ENCODE assay signal across 17 cellular contexts in genomic region chr16:14135704-14136103, GRCh38.
DNase-seq lines count a peak whose midpoint lies in the region; ATAC-seq and TF ChIP-seq lines count a peak whose summit lies in the region.
"Had no signal": no experiment of that assay in that cellular context is flagged by ENCODE, and none has a peak within 500 bp of the region (broad histone marks: within the 10 kb centered on the region; RNA-seq: fewer than 3 reads in every experiment).

No MANE protein-coding gene starts in this region.

- no peak for ATAC-seq in SK-N-SH treated with all-trans-retinoic acid at 6 μM for 48 hours
- no peak for ATAC-seq in GM21367 (IDR thresholded peaks at IDR 0.05; ENCODE audit: unreplicated experiment)
- ATAC-seq: CD8-positive, alpha-beta T cell had no signal

- H3K9me3 ChIP-seq in SK-N-SH (0 out of 2 replicates have a peak, but pooled peaks cover 5% of the 10 kb centered on the region), HEK293 (ENCODE audit: control insufficient read depth, insufficient read depth, low read depth, low read length) (no peaks in the 10 kb centered on the region)

- H3K36me3 ChIP-seq in SK-N-SH (replicated peaks in 1 of 2; ENCODE audit: control insufficient read depth in 1 of 2, insufficient read depth in 2 of 2, low read length in 1 of 2) (peaks cover 7 to 15% of the 10 kb centered on the region in 2 experiments), HEK293 (ENCODE audit: control insufficient read depth in 2 of 2, insufficient read depth in 1 of 2, low read length in 2 of 2) (peaks cover 0 to 5% of the 10 kb centered on the region in 2 experiments; a peak in 1 of 3 replicates)

- H3K4me2 ChIP-seq in SK-N-SH, result no peak overlapping the region
- H3K4me2 ChIP-seq: BLaER1 had no signal

- no peaks in the 10 kb centered on the region for H3F3A ChIP-seq in SK-N-SH (replicated peaks; ENCODE audit: insufficient read depth)

- H4K20me1 ChIP-seq in SK-N-SH (ENCODE audit: insufficient read depth), result no peaks in the 10 kb centered on the region
- H4K20me1 ChIP-seq: BLaER1 had no signal

- CTCF ChIA-PET in SK-N-SH (lab: Yijun Ruan, JAX), result no interaction called here
- CTCF ChIA-PET in HEK293 (lab: Yijun Ruan, JAX), result no interaction called here

- peaks cover 3% of the 10 kb centered on the region; the same call in 1 of the 2 replicates for H3K79me2 ChIP-seq in SK-N-SH (ENCODE audit: insufficient read depth)

- no peak for TF ChIP-seq EP300 in SK-N-SH (IDR thresholded peaks at IDR 0.05; ENCODE audit: borderline replicate concordance in 1 of 2, low read depth in 1 of 2, low read length in 1 of 2)

- DNase-seq in SK-N-SH (no peak), dedifferentiated amniotic fluid mesenchymal stem cell (ENCODE audit: extremely low spot score) (peak; percentile 5), NCI-H128 (lab: John Stamatoyannopoulos, UW; ENCODE audit: unreplicated experiment) (no peak)
- DNase-seq: Caco-2; CD4-positive, CD25-positive, alpha-beta regulatory T cell; CD8-positive, alpha-beta T cell; DMS153; DND-41; GM23248; H7; HCEC 1CT had no signal

- no peak for TF ChIP-seq RAD21 in SK-N-SH (IDR thresholded peaks at IDR 0.05; ENCODE audit: low read length)

- H3K4me3 ChIP-seq in SK-N-SH (ENCODE audit: low read depth in 2 of 2, low read length in 1 of 2), result no peak overlapping the region
- no peak overlapping the region for H3K4me3 ChIP-seq in HEK293 (ENCODE audit: low read depth, low read length)
- H3K4me3 ChIP-seq: BLaER1, GM23248 had no signal

- H3K4me1 ChIP-seq in SK-N-SH (ENCODE audit: control insufficient read depth in 1 of 2, insufficient read depth in 2 of 2, low read depth in 1 of 2, low read length in 1 of 2), result no peaks in the 10 kb centered on the region
- H3K4me1 ChIP-seq in HEK293 (ENCODE audit: control insufficient read depth, insufficient read depth, low read length), result no peaks in the 10 kb centered on the region
- H3K4me1 ChIP-seq: BLaER1 had no signal

- H3K27me3 ChIP-seq in SK-N-SH (ENCODE audit: insufficient read depth), result no peaks in the 10 kb centered on the region
- H3K27me3 ChIP-seq: BLaER1 had no signal

- POLR2A ChIA-PET in SK-N-SH (lab: Yijun Ruan, JAX), result no interaction called here
- POLR2A ChIA-PET in HEK293 (lab: Yijun Ruan, JAX), result no interaction called here

- no peak for TF ChIP-seq CTCF in SK-N-SH (IDR thresholded peaks at IDR 0.05)
- TF ChIP-seq CTCF in HEK293 (tag by site-specific recombination; IDR thresholded peaks at IDR 0.05), result no peak

- no peaks in the 10 kb centered on the region for H3K9me2 ChIP-seq in SK-N-SH

- H3K27ac ChIP-seq in SK-N-SH (ENCODE audit: low read depth in 2 of 2, low read length in 1 of 2), result no peak overlapping the region
- H3K27ac ChIP-seq in HEK293 (ENCODE audit: extremely low read depth, low read depth, low read length), result no peak overlapping the region
- H3K27ac ChIP-seq: 22Rv1, BLaER1, C4-2B, GM23248 had no signal

- 96% methylated on average over 5 of the region's 5 CpGs for WGBS in SK-N-SH (ENCODE audit: low lambda C conversion rate)

- H3K9ac ChIP-seq in SK-N-SH, result no peak overlapping the region
- H3K9ac ChIP-seq: BLaER1, GM23248 had no signal

- H2AFZ ChIP-seq in SK-N-SH (ENCODE audit: low read depth), result no peak overlapping the region
- H2AFZ ChIP-seq: GM23248 had no signal

TF ChIP-seq in SK-N-SH treated with all-trans-retinoic acid at 6 μM for 48 hours, 23 proteins besides CTCF, POLR2A, EP300 and RAD21:
- peak; percentile 71 for TF ChIP-seq ZFP3 (CRISPR knock-in tag; IDR thresholded peaks at IDR 0.05)
- no peak for TF ChIP-seq CSDC2 (CRISPR knock-in tag; IDR thresholded peaks at IDR 0.05)

TF ChIP-seq in SK-N-SH, 30 proteins besides CTCF, POLR2A, EP300 and RAD21 (continues in another document):
- TF ChIP-seq EZH2phosphoT487 (IDR thresholded peaks at IDR 0.05; ENCODE audit: borderline replicate concordance, low read depth) (no peak), YY1 (IDR thresholded peaks at IDR 0.05; ENCODE audit: low read depth) (no peak), RXRA (IDR thresholded peaks at IDR 0.05; ENCODE audit: borderline replicate concordance, low read depth) (no peak), GABPA (IDR thresholded peaks at IDR 0.05; ENCODE audit: low read depth) (no peak), SIN3A (IDR thresholded peaks at IDR 0.05; ENCODE audit: borderline replicate concordance, low read depth, low read length) (no peak), MAX (IDR thresholded peaks at IDR 0.05; ENCODE audit: low read depth) (no peak), SMC3 (IDR thresholded peaks at IDR 0.05; ENCODE audit: low read depth, low read length) (no peak), TAF1 (IDR thresholded peaks at IDR 0.05; ENCODE audit: borderline replicate concordance, low read depth, low read length) (no peak), CHD2 (IDR thresholded peaks at IDR 0.05; ENCODE audit: low read length, partially characterized antibody) (no peak), PBX3 (IDR thresholded peaks at IDR 0.05) (no peak), MEF2A (IDR thresholded peaks at IDR 0.05; ENCODE audit: borderline replicate concordance, low read depth) (no peak)

TF ChIP-seq in HEK293, 187 proteins besides CTCF, POLR2A, EP300 and RAD21:
- 0 out of 2 replicates have a peak, but pooled peaks have one; percentile 53 for TF ChIP-seq ZFP3 (tag by site-specific recombination; IDR thresholded peaks at IDR 0.05; ENCODE audit: low read depth)
- TF ChIP-seq, protein P1, sequence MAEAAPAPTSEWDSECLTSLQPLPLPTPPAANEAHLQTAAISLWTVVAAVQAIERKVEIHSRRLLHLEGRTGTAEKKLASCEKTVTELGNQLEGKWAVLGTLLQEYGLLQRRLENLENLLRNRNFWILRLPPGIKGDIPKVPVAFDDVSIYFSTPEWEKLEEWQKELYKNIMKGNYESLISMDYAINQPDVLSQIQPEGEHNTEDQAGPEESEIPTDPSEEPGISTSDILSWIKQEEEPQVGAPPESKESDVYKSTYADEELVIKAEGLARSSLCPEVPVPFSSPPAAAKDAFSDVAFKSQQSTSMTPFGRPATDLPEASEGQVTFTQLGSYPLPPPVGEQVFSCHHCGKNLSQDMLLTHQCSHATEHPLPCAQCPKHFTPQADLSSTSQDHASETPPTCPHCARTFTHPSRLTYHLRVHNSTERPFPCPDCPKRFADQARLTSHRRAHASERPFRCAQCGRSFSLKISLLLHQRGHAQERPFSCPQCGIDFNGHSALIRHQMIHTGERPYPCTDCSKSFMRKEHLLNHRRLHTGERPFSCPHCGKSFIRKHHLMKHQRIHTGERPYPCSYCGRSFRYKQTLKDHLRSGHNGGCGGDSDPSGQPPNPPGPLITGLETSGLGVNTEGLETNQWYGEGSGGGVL (tag by site-specific recombination; IDR thresholded peaks at IDR 0.05), result no peak
